ENCODE assay signal across 2 cellular contexts in genomic region chr6:133247581-133247980, GRCh38.
TF ChIP-seq lines count a peak whose summit lies in the region.

No MANE protein-coding gene starts in this region.

TF ChIP-seq in GM23338, 12 proteins besides CTCF, POLR2A, EP300 and RAD21:
- no peak for TF ChIP-seq ZNF331 (CRISPR knock-in tag; IDR thresholded peaks at IDR 0.05; ENCODE audit: low read depth)
- no peak for TF ChIP-seq STAT1 (IDR thresholded peaks at IDR 0.05; ENCODE audit: unreplicated experiment)
- no peak for TF ChIP-seq JUNB (IDR thresholded peaks at IDR 0.05; ENCODE audit: unreplicated experiment)
- TF ChIP-seq POLR2AphosphoS5 (IDR thresholded peaks at IDR 0.05; ENCODE audit: low read depth): no peak
- TF ChIP-seq EZH2phosphoT487 (IDR thresholded peaks at IDR 0.05; ENCODE audit: unreplicated experiment): no peak
- TF ChIP-seq ZNF462 (CRISPR knock-in tag; IDR thresholded peaks at IDR 0.05): no peak
TF ChIP-seq in GM23338: peak in this region for 0.

TF ChIP-seq in H1, 55 proteins besides CTCF, POLR2A, EP300 and RAD21 (continued from another document):
- 0 out of 2 replicates have a peak, but pooled peaks have one; percentile 21 for TF ChIP-seq JUND (IDR thresholded peaks at IDR 0.05; ENCODE audit: low read length)
- TF ChIP-seq GTF2F1 (IDR thresholded peaks at IDR 0.05; ENCODE audit: borderline replicate concordance, low read depth, low read length): no peak
- no peak for TF ChIP-seq BCL11A (IDR thresholded peaks at IDR 0.05; ENCODE audit: low read depth in 2 of 2, low read length in 2 of 2)
- TF ChIP-seq MAX (IDR thresholded peaks at IDR 0.05): no peak
